In the genomic region with DNA sequence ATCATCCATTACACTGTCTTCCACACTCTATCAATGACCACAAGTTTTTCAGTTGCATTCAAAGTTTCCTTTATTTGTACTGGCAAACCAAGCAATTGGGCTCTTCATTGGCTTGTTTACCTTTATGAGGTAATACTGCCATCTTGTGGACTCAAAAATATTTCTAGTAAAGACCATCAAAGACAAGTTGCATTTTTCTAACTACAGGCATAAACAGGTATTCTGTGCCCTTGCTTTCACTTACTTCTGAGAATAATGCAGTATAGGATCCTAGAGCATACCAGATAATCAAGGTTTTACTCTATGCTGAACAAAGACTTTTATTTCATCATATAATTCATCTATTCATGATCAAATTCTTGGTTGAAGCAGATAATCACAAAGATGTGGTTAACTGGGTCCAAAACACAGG, we compare ENCODE assay signal across 8 cellular contexts.
A peak's percentile ranks its signal among the peaks of the same experiment; 100 is the strongest.
DNase-seq lines count a peak whose midpoint lies in the region; ATAC-seq and TF ChIP-seq lines count a peak whose summit lies in the region.

No MANE protein-coding gene starts in this region.

- H3K4me3 Mint-ChIP-seq in natural killer cell: no peak overlapping the region
- H3K4me3 Mint-ChIP-seq in natural killer cell treated with Interleukin-12 subunit alpha and Interleukin-12 subunit beta and Interleukin-15 and Interleukin-18, amount 100 ng/mL, for 72 hours: no peak overlapping the region
- no peak overlapping the region for H3K4me3 Mint-ChIP-seq in activated CD4-positive, alpha-beta memory T cell treated with anti-CD3 and anti-CD28 coated beads, Interleukin-2, amount 10 ng/mL, durations not matched to agents 7 days and 5 days

- H3K4me1 Mint-ChIP-seq in natural killer cell: no peaks in the 10 kb centered on the region
- peaks cover 0 to 3% of the 10 kb centered on the region in 2 donors for H3K4me1 Mint-ChIP-seq in natural killer cell treated with Interleukin-12 subunit alpha and Interleukin-12 subunit beta and Interleukin-15 and Interleukin-18, amount 100 ng/mL, for 72 hours (ENCODE audit: low read depth in 2 of 2)
- no peaks in the 10 kb centered on the region for H3K4me1 Mint-ChIP-seq in activated CD4-positive, alpha-beta memory T cell treated with anti-CD3 and anti-CD28 coated beads, Interleukin-2, amount 10 ng/mL, durations not matched to agents 7 days and 5 days

- no peak overlapping the region for H3K27ac Mint-ChIP-seq in natural killer cell
- peak overlapping the region in 1 of 2 donors; percentile 5 for H3K27ac Mint-ChIP-seq in natural killer cell treated with Interleukin-12 subunit alpha and Interleukin-12 subunit beta and Interleukin-15 and Interleukin-18, amount 100 ng/mL, for 72 hours
- no peak overlapping the region for H3K27ac Mint-ChIP-seq in activated CD4-positive, alpha-beta memory T cell treated with anti-CD3 and anti-CD28 coated beads, Interleukin-2, amount 10 ng/mL, durations not matched to agents 7 days and 5 days

- H3K36me3 Mint-ChIP-seq in natural killer cell: no peaks in the 10 kb centered on the region
- no peaks in the 10 kb centered on the region for H3K36me3 Mint-ChIP-seq in natural killer cell treated with Interleukin-12 subunit alpha and Interleukin-12 subunit beta and Interleukin-15 and Interleukin-18, amount 100 ng/mL, for 72 hours
- H3K36me3 Mint-ChIP-seq in activated CD4-positive, alpha-beta memory T cell treated with anti-CD3 and anti-CD28 coated beads, Interleukin-2, amount 10 ng/mL, durations not matched to agents 7 days and 5 days (ENCODE audit: low read depth): no peaks in the 10 kb centered on the region

- POLR2A ChIA-PET in RWPE1 (lab: Yijun Ruan, JAX; ENCODE audit: low non-redundant PET): interaction anchor here (0.6 kb wide), 1 partner anchor 280 kb away, joined by 5 read pairs; no protein-coding TSS in a partner anchor
- POLR2A ChIA-PET in activated CD4-positive, alpha-beta memory T cell treated with anti-CD3 and anti-CD28 coated beads, Interleukin-2, amount 10 ng/mL, durations not matched to agents 7 days and 5 days (lab: Charles Lee): no interaction called here

- peak; percentile 79 for TF ChIP-seq CTCF in natural killer cell (IDR thresholded peaks at IDR 0.05)
- peak; percentile 55 for TF ChIP-seq CTCF in RWPE1 (conservative IDR thresholded peaks at IDR 0.05; ENCODE audit: low read depth)
- TF ChIP-seq CTCF in fibroblast of mammary gland (conservative IDR thresholded peaks at IDR 0.05; ENCODE audit: control insufficient read depth, insufficient read depth, low read depth, low read length): peak; percentile 60

- no peaks in the 10 kb centered on the region for H3K9me3 Mint-ChIP-seq in natural killer cell
- no peaks in the 10 kb centered on the region for H3K9me3 Mint-ChIP-seq in natural killer cell treated with Interleukin-12 subunit alpha and Interleukin-12 subunit beta and Interleukin-15 and Interleukin-18, amount 100 ng/mL, for 72 hours
- H3K9me3 Mint-ChIP-seq in activated CD4-positive, alpha-beta memory T cell treated with anti-CD3 and anti-CD28 coated beads, Interleukin-2, amount 10 ng/mL, durations not matched to agents 7 days and 5 days: no peaks in the 10 kb centered on the region

- intact Hi-C loops in natural killer cell (cut with micrococcal nuclease) (loop anchor here (5.0 to 10.0 kb wide), 2 partner anchors 310 to 333 kb away; partner anchors contain the start of genes NR2F1 and NR2F1-AS1), sciatic nerve (cut with DNase I) (no loop called here)

- peak in 2 of 3 donors; percentile 46 to 54 for ATAC-seq in natural killer cell
- no peak for ATAC-seq in natural killer cell treated with Interleukin-12 subunit alpha and Interleukin-12 subunit beta and Interleukin-15 and Interleukin-18, amount 100 ng/mL, for 72 hours
- ATAC-seq in HG02973 (IDR thresholded peaks at IDR 0.05; ENCODE audit: unreplicated experiment): peak; percentile 63
- peak; percentile 68 for ATAC-seq in sciatic nerve
- ATAC-seq in HG02884 (IDR thresholded peaks at IDR 0.05; ENCODE audit: unreplicated experiment): no peak

- no peak overlapping the region for H3K27ac ChIP-seq in RWPE1

- no peak overlapping the region for H3K4me3 ChIP-seq in fibroblast of mammary gland (ENCODE audit: control insufficient read depth, low read depth, low read length)

- CTCF ChIA-PET in RWPE1 (lab: Yijun Ruan, JAX): interaction anchor here (1.0 kb wide), 1 partner anchor 16 kb away, joined by 4 read pairs; no protein-coding TSS in a partner anchor
- CTCF ChIA-PET in activated CD4-positive, alpha-beta memory T cell treated with anti-CD3 and anti-CD28 coated beads, Interleukin-2, amount 10 ng/mL, durations not matched to agents 7 days and 5 days (lab: Charles Lee): interaction anchor here (0.9 to 1.3 kb wide), 2 partner anchors 308 to 333 kb away, joined by 3 to 5 read pairs; no protein-coding TSS in a partner anchor

- H3K27me3 Mint-ChIP-seq in natural killer cell (ENCODE audit: low read depth in 2 of 2): no peaks in the 10 kb centered on the region
- H3K27me3 Mint-ChIP-seq in natural killer cell treated with Interleukin-12 subunit alpha and Interleukin-12 subunit beta and Interleukin-15 and Interleukin-18, amount 100 ng/mL, for 72 hours: no peaks in the 10 kb centered on the region
- H3K27me3 Mint-ChIP-seq in activated CD4-positive, alpha-beta memory T cell treated with anti-CD3 and anti-CD28 coated beads, Interleukin-2, amount 10 ng/mL, durations not matched to agents 7 days and 5 days: no peaks in the 10 kb centered on the region

- DNase-seq in natural killer cell (no peak), RWPE1 (ENCODE audit: low spot score) (no peak), fibroblast of mammary gland (ENCODE audit: low read depth) (peak; percentile 68), sciatic nerve (ENCODE audit: low spot score) (no peak)
- DNase-seq in natural killer cell treated with Interleukin-12 subunit alpha and Interleukin-12 subunit beta and Interleukin-15 and Interleukin-18, amount 100 ng/mL, for 72 hours (ENCODE audit: low spot score): no peak
- DNase-seq in activated CD4-positive, alpha-beta memory T cell treated with anti-CD3 and anti-CD28 coated beads, Interleukin-2, amount 10 ng/mL, durations not matched to agents 7 days and 5 days: no peak

Comparison
In these comparisons a context has a peak if more than half of its experiments do, and no peak if none do; other contexts are left out.
1. ATAC-seq: peak in natural killer cell (2 of 3), HG02973 (single experiment) and sciatic nerve (single experiment); none in natural killer cell treated with Interleukin-12 subunit alpha and Interleukin-12 subunit beta and Interleukin-15 and Interleukin-18, amount 100 ng/mL, for 72 hours (0 of 2) and HG02884 (single experiment).
2. Peak in every context shown above with its lines, with median percentiles within 50 percentile points of each other: CTCF ChIP-seq.